ENCODE assay signal across 22 cellular contexts in the genomic region with DNA sequence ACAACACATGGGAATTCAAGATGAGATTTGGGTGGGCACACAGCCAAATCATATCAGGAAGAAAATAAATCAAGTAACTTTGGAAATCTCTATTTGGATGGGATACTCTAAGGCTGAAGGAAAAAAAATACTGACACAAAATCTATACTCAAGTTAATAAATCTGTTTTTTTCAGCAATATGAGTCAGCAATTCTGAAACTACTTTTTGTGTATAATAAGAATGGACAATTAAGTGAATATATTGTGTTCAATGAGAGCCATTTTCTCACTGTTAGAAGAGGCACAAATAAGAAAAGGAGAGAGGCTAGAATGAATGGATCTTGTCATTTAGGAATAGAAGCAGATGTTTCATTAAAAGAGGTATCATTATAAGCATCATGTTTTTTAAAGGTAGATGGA.
DNase-seq lines count a peak whose midpoint lies in the region; ATAC-seq, FAIRE-seq and TF ChIP-seq lines count a peak whose summit lies in the region.
"Had no signal": no experiment of that assay in that cellular context is flagged by ENCODE, and none has a peak within 500 bp of the region (broad histone marks: within the 10 kb centered on the region; RNA-seq: fewer than 3 reads in every experiment).

No MANE protein-coding gene starts in this region.

- no peaks in the 10 kb centered on the region for H3K36me3 ChIP-seq in K562 (ENCODE audit: control insufficient read depth, insufficient read depth, low read length)
- H3K36me3 ChIP-seq: BLaER1 treated with 17β-estradiol and CSF1 and Interleukin-3, amounts not matched to agents 10 nM and 100 nM had no signal

- POLR2A ChIA-PET in A549 (lab: Yijun Ruan, JAX), result no interaction called here
- POLR2A ChIA-PET in K562 (lab: Yijun Ruan, JAX), result no interaction called here
- POLR2A ChIA-PET in RWPE1 (lab: Yijun Ruan, JAX; ENCODE audit: low non-redundant PET), result no interaction called here

- no peak for TF ChIP-seq POLR2A in A549 (IDR thresholded peaks at IDR 0.05; ENCODE audit: low read length)
- TF ChIP-seq POLR2A in K562 (conservative IDR thresholded peaks at IDR 0.05), result no peak

- H3K4me1 ChIP-seq in A549 (no peaks in the 10 kb centered on the region; the same call in 2 of the 3 replicates), K562 (replicated peaks in 1 of 2; ENCODE audit: control insufficient read depth in 2 of 2, insufficient read depth in 2 of 2, low read length in 2 of 2) (no peaks in the 10 kb centered on the region)
- H3K4me1 ChIP-seq: BLaER1 treated with 17β-estradiol and CSF1 and Interleukin-3, amounts not matched to agents 10 nM and 100 nM; Caco-2 had no signal

- H3K27me3 ChIP-seq in K562 (ENCODE audit: control insufficient read depth in 2 of 2, insufficient read depth in 2 of 2, low read length in 2 of 2), result no peaks in the 10 kb centered on the region
- H3K27me3 ChIP-seq: BLaER1 treated with 17β-estradiol and CSF1 and Interleukin-3, amounts not matched to agents 10 nM and 100 nM had no signal

- CTCF ChIA-PET in A549 (lab: Yijun Ruan, JAX), result interaction anchor here (1.0 kb wide), 1 partner anchor 20 kb away, joined by 3 read pairs; no protein-coding TSS in a partner anchor
- CTCF ChIA-PET in K562 (lab: Yijun Ruan, JAX; ENCODE audit: low intra/inter-chr PET ratio), result no interaction called here
- CTCF ChIA-PET in RWPE1 (lab: Yijun Ruan, JAX), result no interaction called here

- H3K27ac ChIP-seq in A549 (no peak overlapping the region), K562 (ENCODE audit: extremely low read depth, low read depth, low read length) (no peak overlapping the region), RWPE1 (no peak overlapping the region)
- H3K27ac ChIP-seq: 22Rv1; BLaER1 treated with 17β-estradiol and CSF1 and Interleukin-3, amounts not matched to agents 10 nM and 100 nM; C4-2B had no signal

- peak; percentile 20 for DNase-seq in NCI-H2171 treated with DMSO at 0.1 percent for 48 hours (lab: John Stamatoyannopoulos, UW)
- DNase-seq in NCI-H2171 (lab: John Stamatoyannopoulos, UW), result no peak
- DNase-seq in A549 (ENCODE audit: low read depth in 1 of 2, low spot score in 1 of 2), result no peak
- DNase-seq in K562 (ENCODE audit: extremely low read depth in 1 of 4, low spot score in 3 of 4), result no peak
- DNase-seq in Right ventricle myocardium superior, result no peak
- DNase-seq in RWPE1 (ENCODE audit: low spot score), result no peak
- DNase-seq: ACHN; Caco-2; Calu3; CD4-positive, alpha-beta T cell; CD8-positive, alpha-beta T cell; DMS79; DND-41; EL; GDM1 had no signal

- H3K4me3 ChIP-seq in A549 (no peak overlapping the region), K562 (no peak overlapping the region)
- H3K4me3 ChIP-seq: BLaER1 treated with 17β-estradiol and CSF1 and Interleukin-3, amounts not matched to agents 10 nM and 100 nM; GM12878 had no signal

- TF ChIP-seq RAD21 in A549 (conservative IDR thresholded peaks at IDR 0.05 in 1 of 2, IDR thresholded peaks at IDR 0.05 in 1 of 2), result no peak
- TF ChIP-seq RAD21 in K562 (CRISPR knock-in tag; conservative IDR thresholded peaks at IDR 0.05 in 1 of 2, IDR thresholded peaks at IDR 0.05 in 1 of 2), result no peak

- no peaks in the 10 kb centered on the region for H4K20me1 ChIP-seq in K562 (replicated peaks; ENCODE audit: control insufficient read depth, insufficient read depth, low read length)
- H4K20me1 ChIP-seq: BLaER1 treated with 17β-estradiol and CSF1 and Interleukin-3, amounts not matched to agents 10 nM and 100 nM had no signal

- H3K4me2 ChIP-seq in A549, result no peak overlapping the region
- no peak overlapping the region for H3K4me2 ChIP-seq in K562 (ENCODE audit: insufficient read depth, low read length)
- H3K4me2 ChIP-seq: BLaER1 treated with 17β-estradiol and CSF1 and Interleukin-3, amounts not matched to agents 10 nM and 100 nM had no signal

- no peak for TF ChIP-seq CTCF in A549 (IDR thresholded peaks at IDR 0.05)
- TF ChIP-seq CTCF in K562 (IDR thresholded peaks at IDR 0.05 in 2 of 3, conservative IDR thresholded peaks at IDR 0.05 in 1 of 3; ENCODE audit: insufficient read depth in 2 of 3, low read depth in 1 of 3, low read length in 3 of 3), result no peak
- TF ChIP-seq CTCF in RWPE1 (conservative IDR thresholded peaks at IDR 0.05; ENCODE audit: low read depth), result no peak

- H3K9ac ChIP-seq in K562 (ENCODE audit: insufficient read depth in 1 of 2, low read depth in 2 of 2, low read length in 2 of 2), result no peak overlapping the region
- H3K9ac ChIP-seq: BLaER1 treated with 17β-estradiol and CSF1 and Interleukin-3, amounts not matched to agents 10 nM and 100 nM had no signal

- no peak overlapping the region for H2AFZ ChIP-seq in K562 (ENCODE audit: low read depth, low read length)

- BruUV-seq in K562 (replicated peaks; lab: Mats Ljungman, UMichigan), result no TSS peak

- H3K9me1 ChIP-seq in K562 (ENCODE audit: control insufficient read depth, insufficient read depth, low read length), result no peaks in the 10 kb centered on the region

- no peak for FAIRE-seq in A549 (lab: Jason Lieb, UNC)
- FAIRE-seq in K562 (lab: Jason Lieb, UNC), result no peak
- FAIRE-seq: D721Med, GM12892, GM18507 had no signal

- intact Hi-C loops in K562 (cut with micrococcal nuclease), result no loop called here
- intact Hi-C loops in Right ventricle myocardium superior (cut with DNase I), result no loop called here

- TF ChIP-seq EP300 in A549 (IDR thresholded peaks at IDR 0.05) (no peak), K562 (IDR thresholded peaks at IDR 0.05; ENCODE audit: low read length) (no peak)

- ATAC-seq in A549, result no peak
- ATAC-seq in K562, result no peak
- no peak for ATAC-seq in Right ventricle myocardium superior (ENCODE audit: poor library complexity)
- ATAC-seq: CD8-positive, alpha-beta T cell; GM12878 had no signal

- H3K9me3 ChIP-seq in A549, result no peaks in the 10 kb centered on the region
- H3K9me3 ChIP-seq in K562 (replicated peaks; ENCODE audit: control insufficient read depth, insufficient read depth, low read depth, low read length), result no peaks in the 10 kb centered on the region
- H3K9me3 ChIP-seq: Caco-2 had no signal

- in situ Hi-C loops in K562 (cut with MboI), result no loop called here

- H3K79me2 ChIP-seq in K562 (ENCODE audit: control insufficient read depth, insufficient read depth, low read length), result no peaks in the 10 kb centered on the region

TF ChIP-seq in A549, 52 proteins besides CTCF, POLR2A, EP300 and RAD21:
- TF ChIP-seq HOXA7 (CRISPR knock-in tag; IDR thresholded peaks at IDR 0.05) (no peak), MAFK (IDR thresholded peaks at IDR 0.05; ENCODE audit: partially characterized antibody) (peak; percentile 54), CEBPB (IDR thresholded peaks at IDR 0.05) (no peak), BCL3 (IDR thresholded peaks at IDR 0.05) (no peak)

TF ChIP-seq in K562, 482 proteins besides CTCF, POLR2A, EP300 and RAD21:
- TF ChIP-seq, protein P1, sequence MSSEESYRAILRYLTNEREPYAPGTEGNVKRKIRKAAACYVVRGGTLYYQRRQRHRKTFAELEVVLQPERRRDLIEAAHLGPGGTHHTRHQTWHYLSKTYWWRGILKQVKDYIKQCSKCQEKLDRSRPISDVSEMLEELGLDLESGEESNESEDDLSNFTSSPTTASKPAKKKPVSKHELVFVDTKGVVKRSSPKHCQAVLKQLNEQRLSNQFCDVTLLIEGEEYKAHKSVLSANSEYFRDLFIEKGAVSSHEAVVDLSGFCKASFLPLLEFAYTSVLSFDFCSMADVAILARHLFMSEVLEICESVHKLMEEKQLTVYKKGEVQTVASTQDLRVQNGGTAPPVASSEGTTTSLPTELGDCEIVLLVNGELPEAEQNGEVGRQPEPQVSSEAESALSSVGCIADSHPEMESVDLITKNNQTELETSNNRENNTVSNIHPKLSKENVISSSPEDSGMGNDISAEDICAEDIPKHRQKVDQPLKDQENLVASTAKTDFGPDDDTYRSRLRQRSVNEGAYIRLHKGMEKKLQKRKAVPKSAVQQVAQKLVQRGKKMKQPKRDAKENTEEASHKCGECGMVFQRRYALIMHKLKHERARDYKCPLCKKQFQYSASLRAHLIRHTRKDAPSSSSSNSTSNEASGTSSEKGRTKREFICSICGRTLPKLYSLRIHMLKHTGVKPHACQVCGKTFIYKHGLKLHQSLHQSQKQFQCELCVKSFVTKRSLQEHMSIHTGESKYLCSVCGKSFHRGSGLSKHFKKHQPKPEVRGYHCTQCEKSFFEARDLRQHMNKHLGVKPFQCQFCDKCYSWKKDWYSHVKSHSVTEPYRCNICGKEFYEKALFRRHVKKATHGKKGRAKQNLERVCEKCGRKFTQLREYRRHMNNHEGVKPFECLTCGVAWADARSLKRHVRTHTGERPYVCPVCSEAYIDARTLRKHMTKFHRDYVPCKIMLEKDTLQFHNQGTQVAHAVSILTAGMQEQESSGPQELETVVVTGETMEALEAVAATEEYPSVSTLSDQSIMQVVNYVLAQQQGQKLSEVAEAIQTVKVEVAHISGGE (CRISPR knock-in tag; IDR thresholded peaks at IDR 0.05), result no peak
- TF ChIP-seq ATF1 (CRISPR knock-in tag; IDR thresholded peaks at IDR 0.05), result no peak
- TF ChIP-seq ATF1 (tag; IDR thresholded peaks at IDR 0.05), result no peak
- TF ChIP-seq CXXC5 (CRISPR knock-in tag; IDR thresholded peaks at IDR 0.05), result no peak
- TF ChIP-seq MAFG (tag; conservative IDR thresholded peaks at IDR 0.05), result peak; percentile 33; the same call in 1 of the 2 replicates
